ENCODE assay signal across 1 cellular context in genomic region chr4:158722917-158723793, GRCh38.
TF ChIP-seq lines count a peak whose summit lies in the region.

PPID (minus strand) TSS chr4:158723396; CDS start chr4:158723288, 108 bp downstream.

TF ChIP-seq in GM12878, 131 proteins besides CTCF, POLR2A, EP300 and RAD21 (continued from another document and continues in another):
- TF ChIP-seq ZBTB11 (CRISPR knock-in tag; IDR thresholded peaks at IDR 0.05) (peak; percentile 65), ELK1 (IDR thresholded peaks at IDR 0.05; ENCODE audit: low read depth, low read length) (peak; percentile 75), ZBTB40 (IDR thresholded peaks at IDR 0.05; ENCODE audit: borderline replicate concordance) (peak; percentile 96), FOXM1 (IDR thresholded peaks at IDR 0.05; ENCODE audit: low read depth, low read length) (peak; percentile 44; the same call in 1 of the 2 replicates), ZZZ3 (IDR thresholded peaks at IDR 0.05; ENCODE audit: control insufficient read depth, insufficient read length, low read depth) (no peak), TAF1 (IDR thresholded peaks at IDR 0.05; ENCODE audit: borderline replicate concordance, low read depth, low read length) (peak; percentile 72; the same call in 1 of the 2 replicates), CREM (IDR thresholded peaks at IDR 0.05; ENCODE audit: low read depth) (no peak), EED (IDR thresholded peaks at IDR 0.05; ENCODE audit: low read depth) (peak; percentile 57; the same call in 1 of the 2 replicates), SIX5 (IDR thresholded peaks at IDR 0.05; ENCODE audit: low read depth, low read length, severe bottlenecking) (no peak), ETV6 (conservative IDR thresholded peaks at IDR 0.05 in 1 of 2, IDR thresholded peaks at IDR 0.05 in 1 of 2; ENCODE audit: borderline replicate concordance in 1 of 2, low read depth in 1 of 2) (peak in 1 of 2 experiments; percentile 65; a peak in 2 of 4 replicates), POLR2AphosphoS5 (IDR thresholded peaks at IDR 0.05; ENCODE audit: low read length) (peak; percentile 90), ZNF207 (IDR thresholded peaks at IDR 0.05; ENCODE audit: borderline replicate concordance) (peak; percentile 16; the same call in 1 of the 2 replicates), NFIC (IDR thresholded peaks at IDR 0.05; ENCODE audit: low read depth, low read length) (0 out of 2 replicates have a peak, but pooled peaks have one; percentile 11), TARDBP (IDR thresholded peaks at IDR 0.05; ENCODE audit: borderline replicate concordance) (no peak), SMAD5 (IDR thresholded peaks at IDR 0.05; ENCODE audit: low read depth) (peak; percentile 54; the same call in 1 of the 2 replicates), DPF2 (IDR thresholded peaks at IDR 0.05) (peak; percentile 73), PKNOX1 (IDR thresholded peaks at IDR 0.05) (peak; percentile 64), RELB (IDR thresholded peaks at IDR 0.05; ENCODE audit: low read depth) (peak; percentile 95), EZH2 (IDR thresholded peaks at IDR 0.05; ENCODE audit: borderline replicate concordance, control insufficient read depth, low read depth, low read length) (no peak), GATAD2B (conservative IDR thresholded peaks at IDR 0.05; ENCODE audit: low read depth) (peak; percentile 92), BCL3 (IDR thresholded peaks at IDR 0.05; ENCODE audit: borderline replicate concordance, insufficient read depth, low read depth, low read length, poor library complexity, severe bottlenecking) (no peak), SREBF2 (IDR thresholded peaks at IDR 0.05; ENCODE audit: low read length) (peak; percentile 65), MAX (IDR thresholded peaks at IDR 0.05; ENCODE audit: low read depth, low read length) (peak; percentile 95), SIN3A (IDR thresholded peaks at IDR 0.05; ENCODE audit: low read depth, low read length) (peak; percentile 98), NR2F1 (conservative IDR thresholded peaks at IDR 0.05) (peak; percentile 55; the same call in 1 of the 2 replicates), PAX8 (IDR thresholded peaks at IDR 0.05) (no peak), JUND (IDR thresholded peaks at IDR 0.05; ENCODE audit: low read depth, low read length) (peak; percentile 53; the same call in 1 of the 2 replicates), PML (IDR thresholded peaks at IDR 0.05; ENCODE audit: low read length) (peak; percentile 97), KLF5 (IDR thresholded peaks at IDR 0.05; ENCODE audit: partially characterized antibody) (no peak), ASH2L (IDR thresholded peaks at IDR 0.05; ENCODE audit: borderline replicate concordance, low read depth) (0 out of 2 replicates have a peak, but pooled peaks have one; percentile 65), TCF7 (IDR thresholded peaks at IDR 0.05; ENCODE audit: borderline replicate concordance) (0 out of 2 replicates have a peak, but pooled peaks have one; percentile 9), CBX5 (IDR thresholded peaks at IDR 0.05; ENCODE audit: low read depth) (peak; percentile 95), IKZF1 (conservative IDR thresholded peaks at IDR 0.05) (peak; percentile 91), KAT2A (conservative IDR thresholded peaks at IDR 0.05; ENCODE audit: control insufficient read depth, low read depth, low read length) (no peak), EGR1 (IDR thresholded peaks at IDR 0.05; ENCODE audit: borderline replicate concordance in 1 of 2, low read depth in 2 of 2, low read length in 2 of 2) (peak in 1 of 2 experiments; percentile 64; a peak in 2 of 3 replicates), CEBPZ (IDR thresholded peaks at IDR 0.05; ENCODE audit: low read depth, low read length) (no peak), MYC (IDR thresholded peaks at IDR 0.05; ENCODE audit: insufficient read depth, insufficient read length, insufficient replicate concordance, low read length, severe bottlenecking) (peak; percentile 80), E2F4 (IDR thresholded peaks at IDR 0.05; ENCODE audit: low read depth, low read length) (peak; percentile 93), TCF3 (IDR thresholded peaks at IDR 0.05; ENCODE audit: borderline replicate concordance, insufficient read depth, low read depth, low read length) (peak; percentile 86; the same call in 1 of the 2 replicates), ZNF217 (IDR thresholded peaks at IDR 0.05) (0 out of 2 replicates have a peak, but pooled peaks have one; percentile 48), SPI1 (IDR thresholded peaks at IDR 0.05; ENCODE audit: borderline replicate concordance, insufficient read depth, low read depth, low read length) (peak; percentile 43; the same call in 1 of the 2 replicates), RUNX3 (IDR thresholded peaks at IDR 0.05; ENCODE audit: low read length) (peak; percentile 31; the same call in 1 of the 2 replicates), MYB (IDR thresholded peaks at IDR 0.05; ENCODE audit: borderline replicate concordance, low read depth, low read length) (no peak)
